11 cellular contexts compared by ENCODE assay signal in the genomic region with DNA sequence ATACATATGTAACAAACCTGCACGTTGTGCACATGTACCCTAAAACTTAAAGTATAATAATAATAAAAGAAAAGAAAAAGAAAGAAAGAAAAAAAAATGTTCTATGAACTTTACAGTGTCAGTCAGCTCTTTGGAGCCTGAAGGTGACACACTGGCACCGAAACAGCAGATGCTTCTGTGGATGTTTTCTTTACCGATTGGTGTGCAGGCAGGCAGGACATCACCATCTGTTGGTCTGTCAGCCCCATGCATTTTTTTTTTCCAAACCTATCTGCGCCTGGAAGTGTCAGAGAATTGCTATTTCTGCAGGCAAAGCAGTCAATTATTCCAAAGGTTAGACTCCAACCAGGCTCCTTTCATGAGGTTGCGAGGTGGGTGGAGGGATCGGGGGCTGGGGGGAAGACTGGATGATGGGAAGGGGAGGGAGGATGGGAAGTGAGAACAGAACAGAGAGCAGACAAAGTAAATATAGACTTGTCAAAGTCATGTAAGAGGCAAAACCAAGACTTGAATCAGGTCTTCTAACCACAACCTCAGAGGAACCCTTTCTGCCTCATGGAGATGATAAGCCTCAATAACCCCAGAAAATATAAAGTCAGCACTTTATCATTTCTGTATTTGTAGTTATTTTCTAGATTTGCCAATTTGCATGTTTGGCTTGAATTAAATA.
DNase-seq lines count a peak whose midpoint lies in the region; ATAC-seq and TF ChIP-seq lines count a peak whose summit lies in the region.
"Had no signal": no experiment of that assay in that cellular context is flagged by ENCODE, and none has a peak within 500 bp of the region (broad histone marks: within the 10 kb centered on the region; RNA-seq: fewer than 3 reads in every experiment).

No MANE protein-coding gene starts in this region.

- no peak overlapping the region for H3K27ac Mint-ChIP-seq in stimulated activated naive B cell treated with anti-CD40 and anti-IgM and Interleukin-4, amounts not matched to agents 10 μg/mL and 1 μg/mL and 100 μg/mL, for 72 hours
- H3K27ac Mint-ChIP-seq in stimulated activated effector memory CD8-positive, alpha-beta T cell treated with anti-CD3 and anti-CD28 coated beads, Interleukin-12 subunit alpha, Interleukin-12 subunit beta, amount 100 ng/mL, for 72 hours = no peak overlapping the region
- H3K27ac Mint-ChIP-seq: activated T-helper 17 cell treated with anti-CD3 and anti-CD28 coated beads, Interleukin-2, amount 50 U/mL, for 72 hours; stimulated activated naive CD8-positive, alpha-beta T cell treated with anti-CD3 and anti-CD28 coated beads, Interleukin-15, Interleukin-2, amounts not matched to agents 100 ng/mL and 50 ng/mL, for 24 hours had no signal

- H3K9me3 ChIP-seq in right cardiac atrium (ENCODE audit: control insufficient read depth, low read length) (no peaks in the 10 kb centered on the region), heart left ventricle (no peaks in the 10 kb centered on the region)

- peak overlapping the region; percentile 93 for H3K27ac ChIP-seq in right cardiac atrium (ENCODE audit: low read length)
- no peak overlapping the region for H3K27ac ChIP-seq in heart left ventricle

- ATAC-seq in right cardiac atrium = peak; percentile 83 to 88
- no peak for ATAC-seq in heart left ventricle
- ATAC-seq in HG03095 (IDR thresholded peaks at IDR 0.05; ENCODE audit: unreplicated experiment) = peak; percentile 64
- peak; percentile 57 to 69 for ATAC-seq in stimulated activated naive B cell treated with anti-CD40 and anti-IgM and Interleukin-4, amounts not matched to agents 10 μg/mL and 1 μg/mL and 100 μg/mL, for 72 hours (replicated peaks)
- ATAC-seq in stimulated activated effector memory CD8-positive, alpha-beta T cell treated with anti-CD3 and anti-CD28 coated beads, Interleukin-12 subunit alpha, Interleukin-12 subunit beta, amount 100 ng/mL, for 72 hours = no peak
- no peak for ATAC-seq in HG03378 (IDR thresholded peaks at IDR 0.05; ENCODE audit: unreplicated experiment)
- ATAC-seq: activated T-helper 17 cell treated with anti-CD3 and anti-CD28 coated beads, Interleukin-2, amount 50 U/mL, for 72 hours; HCT116 had no signal

- H3K9me3 Mint-ChIP-seq in stimulated activated naive B cell treated with anti-CD40 and anti-IgM and Interleukin-4, amounts not matched to agents 10 μg/mL and 1 μg/mL and 100 μg/mL, for 72 hours = no peaks in the 10 kb centered on the region
- no peaks in the 10 kb centered on the region for H3K9me3 Mint-ChIP-seq in stimulated activated effector memory CD8-positive, alpha-beta T cell treated with anti-CD3 and anti-CD28 coated beads, Interleukin-12 subunit alpha, Interleukin-12 subunit beta, amount 100 ng/mL, for 72 hours
- H3K9me3 Mint-ChIP-seq: activated T-helper 17 cell treated with anti-CD3 and anti-CD28 coated beads, Interleukin-2, amount 50 U/mL, for 72 hours; stimulated activated naive CD8-positive, alpha-beta T cell treated with anti-CD3 and anti-CD28 coated beads, Interleukin-15, Interleukin-2, amounts not matched to agents 100 ng/mL and 50 ng/mL, for 24 hours had no signal

- peak overlapping the region; percentile 46 for H3K4me3 ChIP-seq in right cardiac atrium (ENCODE audit: low read length)
- H3K4me3 ChIP-seq in heart left ventricle = no peak overlapping the region

- no peak for TF ChIP-seq POLR2A in heart left ventricle (IDR thresholded peaks at IDR 0.05)

- H3K27me3 Mint-ChIP-seq in stimulated activated naive B cell treated with anti-CD40 and anti-IgM and Interleukin-4, amounts not matched to agents 10 μg/mL and 1 μg/mL and 100 μg/mL, for 72 hours = no peaks in the 10 kb centered on the region

- intact Hi-C loops in right cardiac atrium (cut with DNase I) (no loop called here), heart left ventricle (cut with DNase I) (no loop called here)

- H3K36me3 ChIP-seq in heart left ventricle = no peaks in the 10 kb centered on the region

- DNase-seq in right cardiac atrium = peak in 2 of 3 donors; percentile 49 to 69
- DNase-seq in heart left ventricle = no peak
- peak; percentile 66 for DNase-seq in SK-MEL-5 (ENCODE audit: low read depth, low spot score)
- no peak for DNase-seq in stimulated activated naive B cell treated with anti-CD40 and anti-IgM and Interleukin-4, amounts not matched to agents 10 μg/mL and 1 μg/mL and 100 μg/mL, for 72 hours
- DNase-seq in hypothalamus (lab: John Stamatoyannopoulos, UW) = no peak
- no peak for DNase-seq in stimulated activated effector memory CD8-positive, alpha-beta T cell treated with anti-CD3 and anti-CD28 coated beads, Interleukin-12 subunit alpha, Interleukin-12 subunit beta, amount 100 ng/mL, for 72 hours (ENCODE audit: low spot score in 2 of 2)

- no peaks in the 10 kb centered on the region for H3K4me1 ChIP-seq in right cardiac atrium (ENCODE audit: control insufficient read depth, insufficient read depth, low read length)
- peaks cover 0 to 7% (median 0%) of the 10 kb centered on the region in 12 donors for H3K4me1 ChIP-seq in heart left ventricle

- TF ChIP-seq CTCF in heart left ventricle (IDR thresholded peaks at IDR 0.05) = no peak

- H3K36me3 Mint-ChIP-seq in stimulated activated naive B cell treated with anti-CD40 and anti-IgM and Interleukin-4, amounts not matched to agents 10 μg/mL and 1 μg/mL and 100 μg/mL, for 72 hours = no peaks in the 10 kb centered on the region
- H3K36me3 Mint-ChIP-seq in stimulated activated effector memory CD8-positive, alpha-beta T cell treated with anti-CD3 and anti-CD28 coated beads, Interleukin-12 subunit alpha, Interleukin-12 subunit beta, amount 100 ng/mL, for 72 hours = no peaks in the 10 kb centered on the region

- no peaks in the 10 kb centered on the region for H3K27me3 ChIP-seq in right cardiac atrium (ENCODE audit: control insufficient read depth, insufficient read depth)
- H3K27me3 ChIP-seq in heart left ventricle = no peaks in the 10 kb centered on the region

- H3K4me1 Mint-ChIP-seq in stimulated activated naive B cell treated with anti-CD40 and anti-IgM and Interleukin-4, amounts not matched to agents 10 μg/mL and 1 μg/mL and 100 μg/mL, for 72 hours = peaks cover 1 to 8% of the 10 kb centered on the region in 2 donors
- H3K4me1 Mint-ChIP-seq in stimulated activated effector memory CD8-positive, alpha-beta T cell treated with anti-CD3 and anti-CD28 coated beads, Interleukin-12 subunit alpha, Interleukin-12 subunit beta, amount 100 ng/mL, for 72 hours = no peaks in the 10 kb centered on the region
- H3K4me1 Mint-ChIP-seq: activated T-helper 17 cell treated with anti-CD3 and anti-CD28 coated beads, Interleukin-2, amount 50 U/mL, for 72 hours had no signal

- no peak overlapping the region for H3K4me3 Mint-ChIP-seq in stimulated activated naive B cell treated with anti-CD40 and anti-IgM and Interleukin-4, amounts not matched to agents 10 μg/mL and 1 μg/mL and 100 μg/mL, for 72 hours
- H3K4me3 Mint-ChIP-seq in stimulated activated effector memory CD8-positive, alpha-beta T cell treated with anti-CD3 and anti-CD28 coated beads, Interleukin-12 subunit alpha, Interleukin-12 subunit beta, amount 100 ng/mL, for 72 hours = no peak overlapping the region
- H3K4me3 Mint-ChIP-seq: activated T-helper 17 cell treated with anti-CD3 and anti-CD28 coated beads, Interleukin-2, amount 50 U/mL, for 72 hours; stimulated activated naive CD8-positive, alpha-beta T cell treated with anti-CD3 and anti-CD28 coated beads, Interleukin-15, Interleukin-2, amounts not matched to agents 100 ng/mL and 50 ng/mL, for 24 hours had no signal

- 51% methylated on average over 6 of the region's 6 CpGs for WGBS in right cardiac atrium
- WGBS in heart left ventricle, 4 donors = 50 to 61% (median 52%) methylated on average over 6 of the region's 6 CpGs

- in situ Hi-C loops in SK-MEL-5 (cut with HindIII; ENCODE audit: low pct_unique_long_range_greater_than_20kb, low sequenced_read_pairs) = no loop called here

Comparison
In these comparisons a context has a peak if more than half of its experiments do, and no peak if none do; other contexts are left out.
1. ATAC-seq: peak in right cardiac atrium (2 of 2), HG03095 (single experiment) and stimulated activated naive B cell treated with anti-CD40 and anti-IgM and Interleukin-4, amounts not matched to agents 10 μg/mL and 1 μg/mL and 100 μg/mL, for 72 hours (2 of 2); none in heart left ventricle (0 of 4), stimulated activated effector memory CD8-positive, alpha-beta T cell treated with anti-CD3 and anti-CD28 coated beads, Interleukin-12 subunit alpha, Interleukin-12 subunit beta, amount 100 ng/mL, for 72 hours (single experiment) and HG03378 (single experiment).
2. DNase-seq: peak in right cardiac atrium (2 of 3) and SK-MEL-5 (single experiment); none in heart left ventricle (0 of 5), stimulated activated naive B cell treated with anti-CD40 and anti-IgM and Interleukin-4, amounts not matched to agents 10 μg/mL and 1 μg/mL and 100 μg/mL, for 72 hours (single experiment), hypothalamus (0 of 51) and stimulated activated effector memory CD8-positive, alpha-beta T cell treated with anti-CD3 and anti-CD28 coated beads, Interleukin-12 subunit alpha, Interleukin-12 subunit beta, amount 100 ng/mL, for 72 hours (0 of 2).